1 cellular context compared by ENCODE assay signal in the genomic region with DNA sequence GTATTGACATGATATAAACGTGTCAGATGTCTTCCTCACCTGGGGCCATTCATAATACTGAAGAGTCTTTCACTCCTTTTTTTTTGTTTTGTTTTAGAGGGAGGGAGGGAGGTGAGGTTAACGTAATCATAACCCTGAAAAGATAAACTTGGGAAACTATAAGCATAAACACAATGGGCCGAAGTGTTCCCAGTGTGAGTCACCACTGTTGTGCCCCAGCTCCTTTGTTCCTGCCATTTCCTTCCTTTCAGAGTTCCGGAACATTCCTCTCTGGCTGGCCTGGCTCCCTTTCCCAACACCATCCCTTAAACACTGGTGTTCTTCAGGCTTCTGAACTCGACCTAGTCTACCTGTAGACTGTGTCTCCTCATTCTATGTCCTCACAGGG.
TF ChIP-seq lines count a peak whose summit lies in the region.

No MANE protein-coding gene starts in this region.

TF ChIP-seq in Ishikawa, 13 proteins besides CTCF, POLR2A, EP300 and RAD21 (continued from another document):
- no peak for TF ChIP-seq FOXM1 (IDR thresholded peaks at IDR 0.05; ENCODE audit: borderline replicate concordance, low read depth)
- TF ChIP-seq, protein P1, sequence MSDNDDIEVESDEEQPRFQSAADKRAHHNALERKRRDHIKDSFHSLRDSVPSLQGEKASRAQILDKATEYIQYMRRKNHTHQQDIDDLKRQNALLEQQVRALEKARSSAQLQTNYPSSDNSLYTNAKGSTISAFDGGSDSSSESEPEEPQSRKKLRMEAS (IDR thresholded peaks at IDR 0.05) = no peak
- TF ChIP-seq NFIC (IDR thresholded peaks at IDR 0.05) = no peak
- no peak for TF ChIP-seq EGR1 (IDR thresholded peaks at IDR 0.05)
- no peak for TF ChIP-seq CREB1 (IDR thresholded peaks at IDR 0.05; ENCODE audit: low read depth)
- TF ChIP-seq TEAD4 (IDR thresholded peaks at IDR 0.05) = no peak
- TF ChIP-seq YY1 (IDR thresholded peaks at IDR 0.05; ENCODE audit: low read depth) = no peak
- TF ChIP-seq TCF12 (IDR thresholded peaks at IDR 0.05; ENCODE audit: low read depth) = no peak
